In the genomic region with DNA sequence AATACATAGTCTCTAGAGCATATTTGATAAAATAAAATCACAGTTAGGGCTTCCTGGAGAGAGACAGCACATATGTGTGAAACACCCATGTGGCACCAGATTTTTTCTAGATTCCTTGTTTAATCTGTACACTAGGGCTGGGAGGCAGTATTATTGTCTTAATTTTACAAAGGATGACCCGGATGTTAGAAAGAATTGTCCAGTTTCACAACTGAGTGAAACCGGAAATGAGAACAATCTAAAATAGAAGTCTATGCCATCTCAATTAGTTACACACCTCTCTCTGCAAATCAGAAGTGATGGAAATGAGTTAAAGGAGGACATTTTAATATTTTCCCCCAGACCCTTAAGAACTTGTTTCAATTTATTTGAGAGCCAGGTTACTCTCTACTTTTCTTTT, we compare ENCODE assay signal across 34 cellular contexts.
"Had no signal": no experiment of that assay in that cellular context is flagged by ENCODE, and none has a peak within 500 bp of the region (broad histone marks: within the 10 kb centered on the region; RNA-seq: fewer than 3 reads in every experiment).

No MANE protein-coding gene starts in this region.

- DNase-seq: activated B cell treated with CpG ODN at 0.5 μM for 24 hours; activated CD4-positive, alpha-beta memory T cell treated with anti-CD3 and anti-CD28 coated beads for 36 hours; activated CD4-positive, alpha-beta T cell treated with anti-CD3 and anti-CD28 coated beads for 4 hours; activated CD4-positive, alpha-beta T cell treated with anti-CD3 and anti-CD28 coated beads, Interleukin-2, amount 50 U/mL, for 1 hour; activated CD4-positive, CD25-positive, alpha-beta regulatory T cell treated with anti-CD3 and anti-CD28 coated beads, Interleukin-2, amount 50 U/mL, for 72 hours; activated CD8-positive, alpha-beta memory T cell treated with anti-CD3 and anti-CD28 coated beads, Interleukin-2, amount 50 U/mL, for 4 hours; activated gamma-delta T cell treated with Interleukin-2 at 50 U/mL for 16 hours; activated naive CD4-positive, alpha-beta T cell treated with anti-CD3 and anti-CD28 coated beads for 36 hours; activated naive CD8-positive, alpha-beta T cell treated with anti-CD3 and anti-CD28 coated beads, Interleukin-2, amount 50 U/mL, for 24 hours; activated T-cell treated with anti-CD3 and anti-CD28 coated beads for 4 hours; activated T-cell treated with anti-CD3 and anti-CD28 coated beads, Interleukin-2, amount 50 U/mL, for 4 hours; anterior cingulate cortex; caudate nucleus; Karpas-422; NCI-H1048; NCI-H1105 treated with DMSO at 0.1 percent for 48 hours; NCI-H1436; NCI-H1694; NCI-H1930; NCI-H2081 treated with DMSO at 0.1 percent for 48 hours; NCI-H226; NCI-H524 treated with DMSO at 0.1 percent for 48 hours; NK-92 treated with Interleukin-12 subunit alpha and Interleukin-12 subunit beta, amount 100 ng/mL, for 24 hours; PC-3; Peyer's patch; RPMI8226; SHP77 treated with DMSO at 0.1 percent for 48 hours; SW 1271; T-helper 1 cell; T-helper 2 cell; T-helper 9 cell had no signal

- H3K27ac ChIP-seq: Peyer's patch, SJSA1, VCaP had no signal

- H3K36me3 ChIP-seq: Peyer's patch, SJSA1 had no signal

- H3K27me3 ChIP-seq: Peyer's patch, SJSA1 had no signal

- H3K4me3 ChIP-seq: Peyer's patch, SJSA1 had no signal

- FAIRE-seq: bronchial epithelial cell had no signal

- ATAC-seq: activated naive CD8-positive, alpha-beta T cell treated with anti-CD3 and anti-CD28 coated beads, Interleukin-2, amount 50 U/mL, for 24 hours; activated T-cell treated with anti-CD3 and anti-CD28 coated beads, Interleukin-2, amount 50 U/mL, for 4 hours; PC-3 had no signal

- H3K9me3 ChIP-seq: Peyer's patch, SJSA1 had no signal

- H3K4me1 ChIP-seq: Peyer's patch, SJSA1 had no signal
